Comparison of ENCODE assay signal across 12 cellular contexts in the genomic region with DNA sequence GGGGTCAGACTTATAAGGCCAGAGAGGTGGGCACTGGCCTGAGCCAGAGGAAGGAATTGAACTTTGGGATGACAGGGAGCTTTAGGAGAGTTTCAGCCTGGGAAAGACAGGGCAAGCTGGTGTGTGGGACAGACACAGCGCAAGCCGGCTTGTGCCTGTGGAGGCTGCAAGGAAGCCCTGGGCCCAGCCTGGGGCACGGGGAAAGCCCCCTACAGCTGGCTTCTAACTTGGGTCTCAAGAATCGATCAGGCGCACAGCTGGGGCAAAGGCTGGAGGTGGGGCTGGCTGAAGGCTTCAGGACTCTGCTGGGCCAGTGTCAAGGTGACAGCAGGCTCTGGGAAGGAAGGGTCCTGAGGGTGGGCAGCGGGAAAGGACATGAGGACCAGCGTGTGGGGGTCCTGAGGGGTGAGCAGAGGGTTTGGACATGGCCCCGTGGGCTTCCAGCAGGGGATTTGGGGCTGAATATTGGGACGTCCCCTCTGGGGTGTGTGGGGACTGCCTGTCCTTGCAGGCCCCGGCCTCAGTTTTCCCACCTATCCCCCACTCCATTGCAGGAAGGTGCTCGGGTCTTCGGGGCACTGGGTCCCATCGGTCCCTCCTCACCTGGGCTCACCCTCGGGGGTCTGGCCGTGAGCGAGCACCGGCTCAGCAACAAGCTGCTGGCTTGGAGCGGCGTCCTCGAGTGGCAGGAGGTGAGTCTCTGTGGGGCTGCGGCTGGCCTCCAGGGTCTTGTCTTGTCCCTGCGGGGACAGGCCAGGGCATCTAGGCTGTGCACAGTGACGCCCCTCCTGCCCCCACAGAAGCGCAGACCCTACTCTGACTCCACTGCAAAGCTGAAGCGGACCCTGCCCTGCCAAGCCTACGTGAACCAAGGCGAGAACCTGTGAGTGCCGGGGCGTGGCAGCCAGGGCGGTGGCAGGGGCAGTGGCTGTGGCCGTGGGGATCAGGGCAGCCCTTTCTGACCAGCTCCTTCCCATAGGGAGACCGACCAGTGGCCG. TPM values are rescaled to one million over a fixed set of nuclear protein-coding genes. Genes with fewer than 3 reads are reported as not detected.
DNase-seq lines count a peak whose midpoint lies in the region; ATAC-seq and TF ChIP-seq lines count a peak whose summit lies in the region.
"Had no signal": no experiment of that assay in that cellular context is flagged by ENCODE, and none has a peak within 500 bp of the region (broad histone marks: within the 10 kb centered on the region; RNA-seq: fewer than 3 reads in every experiment).

No MANE protein-coding gene starts in this region.

- H3K4me1 ChIP-seq in CD4-positive, CD25-positive, alpha-beta regulatory T cell (ENCODE audit: control insufficient read depth, insufficient read depth, low read length, poor library complexity, severe bottlenecking) = peaks cover 21% of the 10 kb centered on the region
- H3K4me1 ChIP-seq in GM23338 (ENCODE audit: insufficient read depth) (peaks cover 21% of the 10 kb centered on the region), neural progenitor cell (peaks cover 12% of the 10 kb centered on the region), gastroesophageal sphincter (peaks cover 0 to 56% (median 15%) of the 10 kb centered on the region in 3 donors)

- no peak for DNase-seq in CD4-positive, CD25-positive, alpha-beta regulatory T cell
- DNase-seq in GM23338 (ENCODE audit: low spot score) = no peak
- no peak for DNase-seq in neural progenitor cell (ENCODE audit: low spot score)
- DNase-seq in CD14-positive monocyte (ENCODE audit: low spot score) = no peak
- DNase-seq in DMS79 (lab: John Stamatoyannopoulos, UW) = no peak
- DNase-seq: hypothalamus; NCI-H446 treated with DMSO at 0.1 percent for 48 hours; Right ventricle myocardium superior; stimulated activated CD4-positive, alpha-beta T cell treated with anti-CD3 and anti-CD28 coated beads, Interleukin-12 subunit alpha, Interleukin-12 subunit beta, amount 100 ng/mL, for 4 hours had no signal

- H3K4me2 ChIP-seq in GM23338 = 0 out of 2 replicates have a peak overlapping the region, but pooled peaks have one; percentile 95
- peak overlapping the region; percentile 98 for H3K4me2 ChIP-seq in neural progenitor cell

- TF ChIP-seq EP300 in gastroesophageal sphincter (IDR thresholded peaks at IDR 0.05) = no peak

- H2AFZ ChIP-seq in GM23338 (no peak overlapping the region), neural progenitor cell (replicated peaks) (no peak overlapping the region)

- peaks cover 5% of the 10 kb centered on the region for H3K36me3 ChIP-seq in CD4-positive, CD25-positive, alpha-beta regulatory T cell (ENCODE audit: control insufficient read depth, insufficient read depth, low read length)
- no peaks in the 10 kb centered on the region; the same call in 1 of the 2 replicates for H3K36me3 ChIP-seq in GM23338 (ENCODE audit: insufficient read depth)
- no peaks in the 10 kb centered on the region for H3K36me3 ChIP-seq in neural progenitor cell
- H3K36me3 ChIP-seq in gastroesophageal sphincter = peaks cover 0 to 50% of the 10 kb centered on the region in 2 donors

- H3K36me3 Mint-ChIP-seq in CD4-positive, CD25-positive, alpha-beta regulatory T cell = no peaks in the 10 kb centered on the region
- H3K36me3 Mint-ChIP-seq in GM23338 (ENCODE audit: low read depth) = peaks cover 66% of the 10 kb centered on the region
- H3K36me3 Mint-ChIP-seq in brain = peaks cover 36% of the 10 kb centered on the region
- peaks cover 26% of the 10 kb centered on the region for H3K36me3 Mint-ChIP-seq in neural progenitor cell
- peaks cover 18 to 34% of the 10 kb centered on the region in 2 donors for H3K36me3 Mint-ChIP-seq in CD14-positive monocyte

- no peak overlapping the region for H3K9ac ChIP-seq in neural progenitor cell

- H3F3A ChIP-seq in GM23338 (replicated peaks; ENCODE audit: low read depth) (peaks cover 49% of the 10 kb centered on the region), neural progenitor cell (ENCODE audit: low read depth) (peaks cover 76% of the 10 kb centered on the region)

- H3K27me3 ChIP-seq in CD4-positive, CD25-positive, alpha-beta regulatory T cell (ENCODE audit: control insufficient read depth, insufficient read depth, low read length) = peaks cover 2% of the 10 kb centered on the region
- H3K27me3 ChIP-seq in GM23338 (ENCODE audit: insufficient read depth) (no peaks in the 10 kb centered on the region), neural progenitor cell (no peaks in the 10 kb centered on the region), gastroesophageal sphincter (no peaks in the 10 kb centered on the region)

- H3K4me1 Mint-ChIP-seq in CD4-positive, CD25-positive, alpha-beta regulatory T cell = peaks cover 7 to 30% (median 24%) of the 10 kb centered on the region in 4 donors
- H3K4me1 Mint-ChIP-seq in GM23338 (peaks cover 22% of the 10 kb centered on the region), brain (peaks cover 28% of the 10 kb centered on the region), neural progenitor cell (peaks cover 25% of the 10 kb centered on the region), CD14-positive monocyte (peaks cover 27% of the 10 kb centered on the region)

- peak overlapping the region in 2 of 3 donors; percentile 54 to 69 for H3K27ac Mint-ChIP-seq in CD4-positive, CD25-positive, alpha-beta regulatory T cell
- H3K27ac Mint-ChIP-seq in GM23338 (no peak overlapping the region), brain (peak overlapping the region in 4 of 5 experiments; percentile 62 to 98 (median 82)), neural progenitor cell (no peak overlapping the region), CD14-positive monocyte (peak overlapping the region in 3 of 7 donors; percentile 16 to 74 (median 19))

- peaks cover 0 to under 1% (median 0%) of the 10 kb centered on the region in 7 donors for H3K9me3 Mint-ChIP-seq in CD4-positive, CD25-positive, alpha-beta regulatory T cell
- H3K9me3 Mint-ChIP-seq in GM23338 (peaks cover 10% of the 10 kb centered on the region), brain (peaks cover 1 to 9% (median 8%) of the 10 kb centered on the region in 5 experiments), neural progenitor cell (peaks cover 8% of the 10 kb centered on the region), CD14-positive monocyte (peaks cover 2 to 6% (median 4%) of the 10 kb centered on the region in 7 donors)

- H3K79me2 ChIP-seq in GM23338 (replicated peaks; ENCODE audit: insufficient read depth) (peaks cover 30% of the 10 kb centered on the region), neural progenitor cell (ENCODE audit: low read depth) (peaks cover 63% of the 10 kb centered on the region)

- intact Hi-C loops in CD14-positive monocyte (cut with micrococcal nuclease) = loop anchor here in 1 of 2 donors (5.0 kb wide), 1 partner anchor 37 kb away; a partner anchor contains a TSS

- TF ChIP-seq CTCF in GM23338 (conservative IDR thresholded peaks at IDR 0.05; ENCODE audit: low read depth in 2 of 2) = no peak
- no peak for TF ChIP-seq CTCF in brain (conservative IDR thresholded peaks at IDR 0.05)
- TF ChIP-seq CTCF in neural progenitor cell (IDR thresholded peaks at IDR 0.05) = no peak
- no peak for TF ChIP-seq CTCF in CD14-positive monocyte (IDR thresholded peaks at IDR 0.05)
- TF ChIP-seq CTCF in gastroesophageal sphincter (IDR thresholded peaks at IDR 0.05) = no peak

- H3K9me3 ChIP-seq in CD4-positive, CD25-positive, alpha-beta regulatory T cell (ENCODE audit: control insufficient read depth in 2 of 2, low read length in 2 of 2) = no peaks in the 10 kb centered on the region
- H3K9me3 ChIP-seq in neural progenitor cell (ENCODE audit: low read depth) (no peaks in the 10 kb centered on the region), gastroesophageal sphincter (no peaks in the 10 kb centered on the region)

- no peak for TF ChIP-seq POLR2A in gastroesophageal sphincter (IDR thresholded peaks at IDR 0.05)

- 90% methylated on average over 2 of the region's 33 CpGs; no CpG with 5 or more reads in 1 of the 2 donors for WGBS in gastroesophageal sphincter (ENCODE audit: low coverage in 1 of 2), 2 donors

- H3K27ac ChIP-seq in CD4-positive, CD25-positive, alpha-beta regulatory T cell (ENCODE audit: insufficient read depth, low read length, poor library complexity, severe bottlenecking) = no peak overlapping the region
- H3K27ac ChIP-seq in GM23338 (ENCODE audit: low read depth) = no peak overlapping the region
- no peak overlapping the region for H3K27ac ChIP-seq in neural progenitor cell
- H3K27ac ChIP-seq in gastroesophageal sphincter = peak overlapping the region in 2 of 4 donors; percentile 7 to 24

- peak overlapping the region in 2 of 4 donors; percentile 48 to 54 for H3K4me3 Mint-ChIP-seq in CD4-positive, CD25-positive, alpha-beta regulatory T cell
- H3K4me3 Mint-ChIP-seq in GM23338 (peak overlapping the region; percentile 38; the same call in 1 of the 3 replicates), brain (peak overlapping the region; percentile 74 to 97 (median 78)), neural progenitor cell (peak overlapping the region; percentile 80), CD14-positive monocyte (peak overlapping the region in 1 of 2 donors; percentile 16)

- H4K20me1 ChIP-seq in GM23338 (replicated peaks; ENCODE audit: insufficient read depth) (peaks cover 26% of the 10 kb centered on the region), neural progenitor cell (ENCODE audit: low read depth) (peaks cover 78% of the 10 kb centered on the region)

- no peaks in the 10 kb centered on the region for H3K9me2 ChIP-seq in GM23338 (ENCODE audit: insufficient read depth)

- no peaks in the 10 kb centered on the region for H3K27me3 Mint-ChIP-seq in CD4-positive, CD25-positive, alpha-beta regulatory T cell
- peaks cover 55% of the 10 kb centered on the region for H3K27me3 Mint-ChIP-seq in GM23338 (ENCODE audit: insufficient read depth, low read depth, poor library complexity)
- H3K27me3 Mint-ChIP-seq in brain = peaks cover 3% of the 10 kb centered on the region
- H3K27me3 Mint-ChIP-seq in neural progenitor cell (ENCODE audit: insufficient read depth, low read depth) = peaks cover 25% of the 10 kb centered on the region
- peaks cover 14 to 16% (median 15%) of the 10 kb centered on the region in 3 donors for H3K27me3 Mint-ChIP-seq in CD14-positive monocyte (ENCODE audit: low read depth in 3 of 3)

- no peak for ATAC-seq in CD4-positive, CD25-positive, alpha-beta regulatory T cell (ENCODE audit: low read depth in 2 of 2)
- ATAC-seq in GM23338 (no peak), HG03565 (IDR thresholded peaks at IDR 0.05; ENCODE audit: unreplicated experiment) (no peak), gastroesophageal sphincter (no peak)

- H3K4me3 ChIP-seq in CD4-positive, CD25-positive, alpha-beta regulatory T cell (ENCODE audit: low read depth, low read length) = peak overlapping the region; percentile 13
- H3K4me3 ChIP-seq in GM23338 (no peak overlapping the region), neural progenitor cell (no peak overlapping the region), gastroesophageal sphincter (no peak overlapping the region)

RNA-seq across cellular contexts. Expression of a gene that starts 3.2 kb away (rescaled TPM):
- total RNA-seq in CD4-positive, CD25-positive, alpha-beta regulatory T cell = 116 TPM
- 10 to 100 TPM; 26.8 to 45.6 (median 34.2) TPM for polyA plus RNA-seq in CD4-positive, CD25-positive, alpha-beta regulatory T cell
- total RNA-seq in GM23338 (2014; rRNA removed; shearing (Covaris generic)) = 194 and 209 TPM in 2 replicates
- 188 and 225 TPM in 2 replicates for polyA plus RNA-seq in GM23338 (2016; fragmentation: Nextera tagmentation; extraction: Ambion mirVana)
- polyA plus RNA-seq in brain (ENCODE audit: insufficient read depth, low read depth, low replicate concordance) = 431 TPM
- 63.5 and 218 TPM in 2 replicates for total RNA-seq in neural progenitor cell (ENCODE audit: low replicate concordance)
- polyA plus RNA-seq in CD14-positive monocyte = 10 to 100 TPM; 18.3 to 31.2 TPM
- total RNA-seq in gastroesophageal sphincter = 10 to 100 TPM; 52.9 to 89.1 (median 60.0) TPM

RNA-seq across cellular contexts. Expression of a gene that starts 13.2 kb away (rescaled TPM):
- 149 TPM for total RNA-seq in CD4-positive, CD25-positive, alpha-beta regulatory T cell
- polyA plus RNA-seq in CD4-positive, CD25-positive, alpha-beta regulatory T cell = 10 to 100 TPM; 26.2 to 33.5 (median 28.2) TPM
- 81.4 and 99.6 TPM in 2 replicates for total RNA-seq in GM23338 (2014; rRNA removed; shearing (Covaris generic))
- polyA plus RNA-seq in GM23338 (2016; fragmentation: Nextera tagmentation; extraction: Ambion mirVana) (109 and 112 TPM in 2 replicates), brain (ENCODE audit: insufficient read depth, low read depth, low replicate concordance) (16.4 TPM), CD14-positive monocyte (10 to 100 TPM; 23.0 to 30.2 TPM)
- total RNA-seq in neural progenitor cell (ENCODE audit: low replicate concordance) (41.1 and 72.4 TPM in 2 replicates), gastroesophageal sphincter (10 to 100 TPM; 12.5 to 64.3 (median 29.4) TPM)

RNA-seq across cellular contexts. Expression of a gene that starts 23.0 kb away (rescaled TPM):
- total RNA-seq in CD4-positive, CD25-positive, alpha-beta regulatory T cell = 12.9 TPM
- 1 to 10 TPM; 3.0 to 4.2 (median 3.8) TPM for polyA plus RNA-seq in CD4-positive, CD25-positive, alpha-beta regulatory T cell
- total RNA-seq in GM23338 (2014; rRNA removed; shearing (Covaris generic)) = 15.7 and 21.5 TPM in 2 replicates
- polyA plus RNA-seq in GM23338 (2016; fragmentation: Nextera tagmentation; extraction: Ambion mirVana) = 28.0 and 28.6 TPM in 2 replicates
- polyA plus RNA-seq in brain (ENCODE audit: insufficient read depth, low read depth, low replicate concordance) = 58.8 TPM
- 2.3 and 13.6 TPM in 2 replicates for total RNA-seq in neural progenitor cell (ENCODE audit: low replicate concordance)
- polyA plus RNA-seq in CD14-positive monocyte = 1 to 10 TPM; 5.4 to 6.6 TPM
- total RNA-seq in gastroesophageal sphincter = 10 to 100 TPM; 14.4 to 24.6 (median 19.7) TPM

RNA-seq across cellular contexts. Expression of a gene that starts 23.4 kb away (rescaled TPM):
- 48.1 TPM for total RNA-seq in CD4-positive, CD25-positive, alpha-beta regulatory T cell
- polyA plus RNA-seq in CD4-positive, CD25-positive, alpha-beta regulatory T cell = 1 to 10 TPM; 8.8 to 9.7 (median 9.1) TPM
- total RNA-seq in GM23338 (2014; rRNA removed; shearing (Covaris generic)) = 12.1 and 19.3 TPM in 2 replicates
- polyA plus RNA-seq in GM23338 (2016; fragmentation: Nextera tagmentation; extraction: Ambion mirVana) (39.5 and 43.1 TPM in 2 replicates), brain (ENCODE audit: insufficient read depth, low read depth, low replicate concordance) (77.4 TPM), CD14-positive monocyte (1 to 10 TPM; 3.1 to 4.5 TPM)
- total RNA-seq in neural progenitor cell (ENCODE audit: low replicate concordance) (10.4 and 15.9 TPM in 2 replicates), gastroesophageal sphincter (10 to 100 TPM; 25.1 to 41.9 (median 37.3) TPM)

RNA-seq across cellular contexts. Expression of a gene that starts 36.1 kb away (rescaled TPM):
- total RNA-seq in CD4-positive, CD25-positive, alpha-beta regulatory T cell = 67.9 TPM
- polyA plus RNA-seq in CD4-positive, CD25-positive, alpha-beta regulatory T cell = 10 to 100 TPM; 12.7 to 23.6 (median 19.9) TPM
- 47.1 and 58.6 TPM in 2 replicates for total RNA-seq in GM23338 (2014; rRNA removed; shearing (Covaris generic))
- polyA plus RNA-seq in GM23338 (2016; fragmentation: Nextera tagmentation; extraction: Ambion mirVana) (45.6 and 46.4 TPM in 2 replicates), brain (ENCODE audit: insufficient read depth, low read depth, low replicate concordance) (96.6 TPM), CD14-positive monocyte (10 to 100 TPM; 13.9 to 18.5 TPM)
- total RNA-seq in neural progenitor cell (ENCODE audit: low replicate concordance) (44.9 and 54.1 TPM in 2 replicates), gastroesophageal sphincter (10 to 100 TPM; 26.7 to 36.1 (median 28.7) TPM)

Comparison
In these comparisons a context has a peak if more than half of its experiments do, and no peak if none do; other contexts are left out.
1. H3K27ac Mint-ChIP-seq: peak in CD4-positive, CD25-positive, alpha-beta regulatory T cell (2 of 3) and brain (4 of 5); none in GM23338 (single experiment) and neural progenitor cell (single experiment).